21 cellular contexts compared by ENCODE assay signal in genomic region chr7:1380821-1381580, GRCh38.
"Had no signal": no experiment of that assay in that cellular context is flagged by ENCODE, and none has a peak within 500 bp of the region (broad histone marks: within the 10 kb centered on the region; RNA-seq: fewer than 3 reads in every experiment).

No MANE protein-coding gene starts in this region.

- DNase-seq: IMR-90, Kasumi-1, MM.1S, NCI-H1048, NCI-H1105, NCI-H1436 treated with DMSO at 0.1 percent for 48 hours, NCI-H1694, NCI-H187 treated with DMSO at 0.1 percent for 48 hours, NCI-H2029 treated with DMSO at 0.1 percent for 48 hours, NCI-H226, NCI-H446, NCI-H510A, NCI-H526 treated with DMSO at 0.1 percent for 48 hours, NCI-H748 treated with DMSO at 0.1 percent for 48 hours, RPMI8226, SHP77 treated with DMSO at 0.1 percent for 48 hours, SJCRH30 had no signal

- H3K9ac ChIP-seq: KMS-11 had no signal

- H3K36me3 ChIP-seq: SJCRH30 had no signal

- ATAC-seq: HepG2, SK-N-SH treated with all-trans-retinoic acid at 6 μM for 48 hours had no signal

- H3K4me2 ChIP-seq: KMS-11 had no signal

- H3K4me1 ChIP-seq: SJCRH30 had no signal

- H3K4me3 ChIP-seq: SJCRH30 had no signal

- FAIRE-seq: HepG2, RCC 7860 had no signal

- H3K9me3 ChIP-seq: SJCRH30 had no signal

- H3K27ac ChIP-seq: KMS-11, SJCRH30 had no signal

- H3K27me3 ChIP-seq: SJCRH30 had no signal
